21 cellular contexts compared by ENCODE assay signal in genomic region chr15:56844892-56845291, GRCh38.
DNase-seq lines count a peak whose midpoint lies in the region; ATAC-seq and TF ChIP-seq lines count a peak whose summit lies in the region.
"Had no signal": no experiment of that assay in that cellular context is flagged by ENCODE, and none has a peak within 500 bp of the region (broad histone marks: within the 10 kb centered on the region; RNA-seq: fewer than 3 reads in every experiment).

No MANE protein-coding gene starts in this region.

- H3K27me3 ChIP-seq in DND-41 (ENCODE audit: insufficient read depth, low read length, poor library complexity): no peaks in the 10 kb centered on the region
- no peaks in the 10 kb centered on the region for H3K27me3 ChIP-seq in Loucy (ENCODE audit: insufficient read depth, low read length, poor library complexity, severe bottlenecking)
- H3K27me3 ChIP-seq in mucosa of rectum (ENCODE audit: control insufficient read depth in 2 of 2, insufficient read depth in 2 of 2, low read length in 2 of 2): no peaks in the 10 kb centered on the region

- peak overlapping the region; percentile 50 for H2AFZ ChIP-seq in DND-41 (ENCODE audit: low read depth, low read length)
- peak overlapping the region; percentile 39 for H2AFZ ChIP-seq in Loucy (ENCODE audit: low read length)

- H3K27ac ChIP-seq in DND-41 (ENCODE audit: low read length) (peak overlapping the region; percentile 21; the same call in 1 of the 2 replicates), mucosa of rectum (ENCODE audit: low read depth in 2 of 2, low read length in 2 of 2) (peak overlapping the region; percentile 52 to 70)
- H3K27ac ChIP-seq: A549 had no signal

- H3K4me1 ChIP-seq in DND-41 (ENCODE audit: insufficient read depth, low read length): peaks cover 8% of the 10 kb centered on the region
- H3K4me1 ChIP-seq in Loucy (ENCODE audit: insufficient read depth, low read length, poor library complexity, severe bottlenecking): no peaks in the 10 kb centered on the region
- H3K4me1 ChIP-seq in mucosa of rectum (ENCODE audit: control insufficient read depth in 2 of 2, insufficient read depth in 2 of 2, low read length in 2 of 2): peaks cover 0 to 4% of the 10 kb centered on the region in 2 donors
- H3K4me1 ChIP-seq: A549 had no signal

- H3K4me3 Mint-ChIP-seq in chondrocyte (ENCODE audit: unreplicated experiment): no peak overlapping the region
- H3K4me3 Mint-ChIP-seq: CD4-positive, alpha-beta T cell had no signal

- H3K4me2 ChIP-seq in DND-41 (ENCODE audit: insufficient read depth, low read length): no peak overlapping the region
- no peak overlapping the region for H3K4me2 ChIP-seq in Loucy (ENCODE audit: low read depth, low read length, poor library complexity, severe bottlenecking)
- H3K4me2 ChIP-seq: A549 had no signal

- ATAC-seq in DND-41 (ENCODE audit: insufficient read depth, low read depth) (peak; percentile 53; the same call in 1 of the 3 replicates), HG03039 (IDR thresholded peaks at IDR 0.05; ENCODE audit: unreplicated experiment) (no peak)

- H3K36me3 ChIP-seq in DND-41 (ENCODE audit: insufficient read depth, low read length) (no peaks in the 10 kb centered on the region), Loucy (ENCODE audit: insufficient read depth, low read length) (no peaks in the 10 kb centered on the region), mucosa of rectum (ENCODE audit: control insufficient read depth in 2 of 2, insufficient read depth in 2 of 2, low read length in 2 of 2) (no peaks in the 10 kb centered on the region)

- no peaks in the 10 kb centered on the region for H3F3A ChIP-seq in Loucy (ENCODE audit: low read depth)

- peaks cover 5% of the 10 kb centered on the region for H3K9me3 Mint-ChIP-seq in chondrocyte (ENCODE audit: low read depth)
- H3K9me3 Mint-ChIP-seq: CD4-positive, alpha-beta T cell had no signal

- peaks cover 1% of the 10 kb centered on the region for H3K36me3 Mint-ChIP-seq in chondrocyte (ENCODE audit: low read depth)

- H4K20me1 ChIP-seq in DND-41 (ENCODE audit: insufficient read depth, low read length): no peaks in the 10 kb centered on the region
- H4K20me1 ChIP-seq in Loucy (ENCODE audit: insufficient read depth, low read length, poor library complexity, severe bottlenecking): no peaks in the 10 kb centered on the region

- H3K27me3 Mint-ChIP-seq in chondrocyte (ENCODE audit: low read depth): no peaks in the 10 kb centered on the region
- H3K27me3 Mint-ChIP-seq: CD4-positive, alpha-beta T cell had no signal

- no peaks in the 10 kb centered on the region for H3K79me2 ChIP-seq in DND-41 (ENCODE audit: insufficient read depth, low read length)
- no peaks in the 10 kb centered on the region for H3K79me2 ChIP-seq in Loucy (ENCODE audit: insufficient read depth, low read length)

- no peaks in the 10 kb centered on the region for H3K9me2 ChIP-seq in Loucy (replicated peaks; ENCODE audit: low read depth, low read length)

- H3K9ac ChIP-seq in DND-41 (ENCODE audit: low read depth, low read length) (no peak overlapping the region), Loucy (ENCODE audit: low read depth, low read length, poor library complexity, severe bottlenecking) (no peak overlapping the region), mucosa of rectum (ENCODE audit: low read depth in 1 of 2, low read length in 2 of 2) (no peak overlapping the region)

- H3K4me3 ChIP-seq in DND-41 (ENCODE audit: low read depth in 1 of 2, low read length in 2 of 2) (no peak overlapping the region), Loucy (ENCODE audit: low read length, poor library complexity, severe bottlenecking) (no peak overlapping the region), mucosa of rectum (ENCODE audit: low read length in 2 of 2) (peak overlapping the region in 1 of 2 donors; percentile 13)
- H3K4me3 ChIP-seq: A549 had no signal

- peaks cover 3% of the 10 kb centered on the region for H3K4me1 Mint-ChIP-seq in chondrocyte (ENCODE audit: low read depth)

- no peaks in the 10 kb centered on the region for H3K9me3 ChIP-seq in DND-41 (ENCODE audit: insufficient read depth, low read length, severe bottlenecking)
- H3K9me3 ChIP-seq in Loucy (ENCODE audit: insufficient read depth, low read depth, low read length): no peaks in the 10 kb centered on the region
- H3K9me3 ChIP-seq in mucosa of rectum (ENCODE audit: control insufficient read depth in 2 of 2, low read length in 2 of 2): no peaks in the 10 kb centered on the region
- H3K9me3 ChIP-seq: A549, Caco-2 had no signal

- peak overlapping the region; percentile 8 for H3K27ac Mint-ChIP-seq in chondrocyte (ENCODE audit: unreplicated experiment)
- H3K27ac Mint-ChIP-seq: CD4-positive, alpha-beta T cell had no signal

- DNase-seq in DND-41 (no peak), chondrocyte (ENCODE audit: low spot score) (no peak), A172 (ENCODE audit: low spot score) (no peak), NCI-H2227 treated with DMSO at 0.1 percent for 48 hours (lab: John Stamatoyannopoulos, UW) (no peak)
- DNase-seq: Caco-2; CD4-positive, alpha-beta T cell; GOT3; Karpas-422; MM.1S; NCI-H1092 treated with DMSO at 0.1 percent for 48 hours; NCI-H146; NCI-H2029 treated with DMSO at 0.1 percent for 48 hours; NCI-H2171; NCI-H446; NCI-H748 treated with DMSO at 0.1 percent for 48 hours; RPMI8226; SIG-M5 had no signal

- no peak for TF ChIP-seq CTCF in DND-41 (IDR thresholded peaks at IDR 0.05; ENCODE audit: borderline replicate concordance, extremely low read depth, low read length, poor library complexity, severe bottlenecking)
- TF ChIP-seq CTCF in Loucy (conservative IDR thresholded peaks at IDR 0.05; ENCODE audit: low read length): no peak
- TF ChIP-seq CTCF in chondrocyte (IDR thresholded peaks at IDR 0.05): no peak
